In genomic region chr5:109792613-109793012, GRCh38 we compare ENCODE assay signal across 8 cellular contexts.
"Had no signal": no experiment of that assay in that cellular context is flagged by ENCODE, and none has a peak within 500 bp of the region (broad histone marks: within the 10 kb centered on the region; RNA-seq: fewer than 3 reads in every experiment).

No MANE protein-coding gene starts in this region.

- H3K27ac ChIP-seq: HL-60 had no signal

- H3K4me2 ChIP-seq: GM23338 had no signal

- H3K4me3 ChIP-seq: GM23338, K562 had no signal

- DNase-seq: H9, HCEC 1CT, HFFc6, IMR-90, KG1 had no signal
